Comparison of ENCODE assay signal across 2 cellular contexts in the genomic region with DNA sequence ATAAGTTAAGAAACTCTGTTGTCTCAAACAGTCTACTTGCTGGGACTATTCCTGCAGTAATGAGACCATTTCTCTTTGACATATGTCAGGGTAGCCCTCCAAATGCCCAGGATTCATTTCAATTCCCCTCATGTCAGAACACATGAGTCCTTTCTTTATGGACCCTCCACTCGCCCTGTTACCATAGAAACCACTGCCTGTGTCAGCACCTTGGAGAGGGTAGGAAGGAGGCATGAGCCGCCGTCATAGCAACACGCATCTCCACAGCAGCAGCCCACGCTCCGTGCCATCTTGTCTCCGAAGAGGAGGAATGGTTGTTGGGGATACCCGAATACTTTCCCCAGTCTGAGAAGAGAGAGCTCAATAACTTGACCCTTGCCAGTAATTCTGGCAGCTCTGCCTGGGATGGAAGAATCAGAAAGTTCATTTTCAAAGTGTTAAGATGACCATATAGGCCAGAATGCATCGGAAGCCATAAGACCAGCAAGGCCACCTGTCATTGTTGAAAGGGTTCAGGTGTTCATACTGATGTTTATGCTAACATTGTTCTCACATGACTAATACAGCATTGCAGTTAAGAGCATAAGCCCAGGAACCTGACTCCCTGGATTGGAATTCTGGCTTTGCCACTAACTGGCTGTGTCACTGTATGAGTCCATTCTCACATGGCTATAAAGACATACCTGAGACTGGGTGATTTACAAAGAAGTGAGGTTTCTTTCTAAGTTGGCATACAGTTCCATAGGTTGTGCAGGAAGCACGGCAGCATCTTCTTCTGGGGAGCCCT.
TF ChIP-seq lines count a peak whose summit lies in the region.

No MANE protein-coding gene starts in this region.

TF ChIP-seq in SK-N-SH, 30 proteins besides CTCF, POLR2A, EP300 and RAD21 (continued from another document):
- TF ChIP-seq, protein P1, sequence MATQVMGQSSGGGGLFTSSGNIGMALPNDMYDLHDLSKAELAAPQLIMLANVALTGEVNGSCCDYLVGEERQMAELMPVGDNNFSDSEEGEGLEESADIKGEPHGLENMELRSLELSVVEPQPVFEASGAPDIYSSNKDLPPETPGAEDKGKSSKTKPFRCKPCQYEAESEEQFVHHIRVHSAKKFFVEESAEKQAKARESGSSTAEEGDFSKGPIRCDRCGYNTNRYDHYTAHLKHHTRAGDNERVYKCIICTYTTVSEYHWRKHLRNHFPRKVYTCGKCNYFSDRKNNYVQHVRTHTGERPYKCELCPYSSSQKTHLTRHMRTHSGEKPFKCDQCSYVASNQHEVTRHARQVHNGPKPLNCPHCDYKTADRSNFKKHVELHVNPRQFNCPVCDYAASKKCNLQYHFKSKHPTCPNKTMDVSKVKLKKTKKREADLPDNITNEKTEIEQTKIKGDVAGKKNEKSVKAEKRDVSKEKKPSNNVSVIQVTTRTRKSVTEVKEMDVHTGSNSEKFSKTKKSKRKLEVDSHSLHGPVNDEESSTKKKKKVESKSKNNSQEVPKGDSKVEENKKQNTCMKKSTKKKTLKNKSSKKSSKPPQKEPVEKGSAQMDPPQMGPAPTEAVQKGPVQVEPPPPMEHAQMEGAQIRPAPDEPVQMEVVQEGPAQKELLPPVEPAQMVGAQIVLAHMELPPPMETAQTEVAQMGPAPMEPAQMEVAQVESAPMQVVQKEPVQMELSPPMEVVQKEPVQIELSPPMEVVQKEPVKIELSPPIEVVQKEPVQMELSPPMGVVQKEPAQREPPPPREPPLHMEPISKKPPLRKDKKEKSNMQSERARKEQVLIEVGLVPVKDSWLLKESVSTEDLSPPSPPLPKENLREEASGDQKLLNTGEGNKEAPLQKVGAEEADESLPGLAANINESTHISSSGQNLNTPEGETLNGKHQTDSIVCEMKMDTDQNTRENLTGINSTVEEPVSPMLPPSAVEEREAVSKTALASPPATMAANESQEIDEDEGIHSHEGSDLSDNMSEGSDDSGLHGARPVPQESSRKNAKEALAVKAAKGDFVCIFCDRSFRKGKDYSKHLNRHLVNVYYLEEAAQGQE (IDR thresholded peaks at IDR 0.05; ENCODE audit: low read depth, low read length) = peak; percentile 80; the same call in 1 of the 2 replicates
- peak; percentile 8; the same call in 1 of the 2 replicates for TF ChIP-seq FOSL2 (IDR thresholded peaks at IDR 0.05; ENCODE audit: borderline replicate concordance, low read depth)
- TF ChIP-seq FOXJ3 (CRISPR knock-in tag; IDR thresholded peaks at IDR 0.05) = no peak
- no peak for TF ChIP-seq CHD2 (IDR thresholded peaks at IDR 0.05; ENCODE audit: low read length, partially characterized antibody)
- TF ChIP-seq, protein P2, sequence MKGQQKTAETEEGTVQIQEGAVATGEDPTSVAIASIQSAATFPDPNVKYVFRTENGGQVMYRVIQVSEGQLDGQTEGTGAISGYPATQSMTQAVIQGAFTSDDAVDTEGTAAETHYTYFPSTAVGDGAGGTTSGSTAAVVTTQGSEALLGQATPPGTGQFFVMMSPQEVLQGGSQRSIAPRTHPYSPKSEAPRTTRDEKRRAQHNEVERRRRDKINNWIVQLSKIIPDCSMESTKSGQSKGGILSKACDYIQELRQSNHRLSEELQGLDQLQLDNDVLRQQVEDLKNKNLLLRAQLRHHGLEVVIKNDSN (IDR thresholded peaks at IDR 0.05; ENCODE audit: borderline replicate concordance, low read depth) = no peak

TF ChIP-seq in SK-N-SH treated with all-trans-retinoic acid at 6 μM for 48 hours, 23 proteins besides CTCF, POLR2A, EP300 and RAD21 (continued from another document):
- no peak for TF ChIP-seq PATZ1 (CRISPR knock-in tag; IDR thresholded peaks at IDR 0.05; ENCODE audit: borderline replicate concordance)
- TF ChIP-seq ESRRG (CRISPR knock-in tag; IDR thresholded peaks at IDR 0.05) = no peak
- TF ChIP-seq ZNF70 (CRISPR knock-in tag; IDR thresholded peaks at IDR 0.05) = no peak
- TF ChIP-seq POU6F1 (CRISPR knock-in tag; IDR thresholded peaks at IDR 0.05; ENCODE audit: borderline replicate concordance, low read depth) = no peak
- TF ChIP-seq, protein P3, sequence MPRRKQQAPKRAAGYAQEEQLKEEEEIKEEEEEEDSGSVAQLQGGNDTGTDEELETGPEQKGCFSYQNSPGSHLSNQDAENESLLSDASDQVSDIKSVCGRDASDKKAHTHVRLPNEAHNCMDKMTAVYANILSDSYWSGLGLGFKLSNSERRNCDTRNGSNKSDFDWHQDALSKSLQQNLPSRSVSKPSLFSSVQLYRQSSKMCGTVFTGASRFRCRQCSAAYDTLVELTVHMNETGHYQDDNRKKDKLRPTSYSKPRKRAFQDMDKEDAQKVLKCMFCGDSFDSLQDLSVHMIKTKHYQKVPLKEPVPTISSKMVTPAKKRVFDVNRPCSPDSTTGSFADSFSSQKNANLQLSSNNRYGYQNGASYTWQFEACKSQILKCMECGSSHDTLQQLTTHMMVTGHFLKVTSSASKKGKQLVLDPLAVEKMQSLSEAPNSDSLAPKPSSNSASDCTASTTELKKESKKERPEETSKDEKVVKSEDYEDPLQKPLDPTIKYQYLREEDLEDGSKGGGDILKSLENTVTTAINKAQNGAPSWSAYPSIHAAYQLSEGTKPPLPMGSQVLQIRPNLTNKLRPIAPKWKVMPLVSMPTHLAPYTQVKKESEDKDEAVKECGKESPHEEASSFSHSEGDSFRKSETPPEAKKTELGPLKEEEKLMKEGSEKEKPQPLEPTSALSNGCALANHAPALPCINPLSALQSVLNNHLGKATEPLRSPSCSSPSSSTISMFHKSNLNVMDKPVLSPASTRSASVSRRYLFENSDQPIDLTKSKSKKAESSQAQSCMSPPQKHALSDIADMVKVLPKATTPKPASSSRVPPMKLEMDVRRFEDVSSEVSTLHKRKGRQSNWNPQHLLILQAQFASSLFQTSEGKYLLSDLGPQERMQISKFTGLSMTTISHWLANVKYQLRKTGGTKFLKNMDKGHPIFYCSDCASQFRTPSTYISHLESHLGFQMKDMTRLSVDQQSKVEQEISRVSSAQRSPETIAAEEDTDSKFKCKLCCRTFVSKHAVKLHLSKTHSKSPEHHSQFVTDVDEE (CRISPR knock-in tag; IDR thresholded peaks at IDR 0.05) = no peak
